14 cellular contexts compared by ENCODE assay signal in the genomic region with DNA sequence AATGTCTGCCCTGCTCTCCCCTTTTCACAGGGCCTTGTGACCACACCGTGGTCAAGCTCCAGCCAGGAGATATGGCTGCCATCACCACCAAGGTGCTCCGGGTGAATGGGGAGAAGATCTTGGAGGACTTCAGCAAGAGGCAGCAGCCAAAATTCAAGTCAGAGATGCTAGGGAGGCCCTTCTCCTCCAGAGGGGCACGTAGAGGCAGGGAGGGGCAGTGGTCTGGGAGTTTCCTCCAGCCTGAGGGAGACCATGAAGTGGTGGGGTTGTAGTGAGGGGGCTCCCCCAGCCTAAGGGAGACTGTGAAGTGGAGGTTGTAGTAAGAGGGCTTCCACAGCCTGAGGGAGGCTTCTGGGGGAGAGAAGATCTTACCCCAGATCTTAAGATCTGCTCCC. TPM values are rescaled to one million over a fixed set of nuclear protein-coding genes. Genes with fewer than 3 reads are reported as not detected.
"Had no signal": no experiment of that assay in that cellular context is flagged by ENCODE, and none has a peak within 500 bp of the region (broad histone marks: within the 10 kb centered on the region; RNA-seq: fewer than 3 reads in every experiment).

No MANE protein-coding gene starts in this region.

- H3K27me3 Mint-ChIP-seq: dendritic cell treated with granulocyte-macrophage colony-stimulating factor and Interleukin-4, amounts not matched to agents 40 ng/mL and 50 ng/mL, for 4 days had no signal

- H3K4me3 Mint-ChIP-seq: dendritic cell treated with granulocyte-macrophage colony-stimulating factor and Interleukin-4, amounts not matched to agents 40 ng/mL and 50 ng/mL, for 4 days had no signal

- H3K9me3 ChIP-seq: neutrophil, right atrium auricular region, transverse colon had no signal

- H3K9me3 Mint-ChIP-seq: dendritic cell treated with granulocyte-macrophage colony-stimulating factor and Interleukin-4, amounts not matched to agents 40 ng/mL and 50 ng/mL, for 4 days had no signal

- ATAC-seq: SK-N-SH treated with all-trans-retinoic acid at 6 μM for 48 hours had no signal

- H3K27ac Mint-ChIP-seq: dendritic cell treated with granulocyte-macrophage colony-stimulating factor and Interleukin-4, amounts not matched to agents 40 ng/mL and 50 ng/mL, for 4 days had no signal

- H3K4me3 ChIP-seq: hepatocyte, right atrium auricular region, transverse colon had no signal

- DNase-seq: activated CD4-positive, alpha-beta T cell treated with anti-CD3 and anti-CD28 coated beads for 1 hour; activated CD4-positive, alpha-beta T cell treated with anti-CD3 and anti-CD28 coated beads, Interleukin-2, amount 50 U/mL, for 48 hours; caudate nucleus; erythroblast; SHP77; small intestine; substantia nigra; transverse colon had no signal

RNA-seq across cellular contexts. Expression of a gene that starts 22.0 kb away (rescaled TPM):
- total RNA-seq: T-helper 2 cell treated with Interferon-gamma antibody and Interleukin-4, amounts not matched to agents 100 ng/mL and 5 ng/mL, for 36 hours had no signal
